In genomic region chr6:45545416-45545815, GRCh38 we compare ENCODE assay signal across 37 cellular contexts.
"Had no signal": no experiment of that assay in that cellular context is flagged by ENCODE, and none has a peak within 500 bp of the region (broad histone marks: within the 10 kb centered on the region; RNA-seq: fewer than 3 reads in every experiment).

No MANE protein-coding gene starts in this region.

- H3K4me1 ChIP-seq: adrenal gland, ascending aorta, body of pancreas, breast epithelium had no signal

- H3K9me3 ChIP-seq: adrenal gland, ascending aorta, body of pancreas, breast epithelium had no signal

- H3K4me1 Mint-ChIP-seq: activated naive CD4-positive, alpha-beta T cell treated with anti-CD3 and anti-CD28 coated beads, Interleukin-2, amount 10 ng/mL, durations not matched to agents 7 days and 5 days; activated naive CD4-positive, alpha-beta T cell treated with anti-CD3 and anti-CD28 coated beads, Interleukin-2, amount 50 U/mL, for 24 hours; activated naive CD8-positive, alpha-beta T cell treated with anti-CD3 and anti-CD28 coated beads, Interleukin-2, amount 10 ng/mL, durations not matched to agents 7 days and 5 days; central memory CD8-positive, alpha-beta T cell had no signal

- DNase-seq: activated effector memory CD4-positive, alpha-beta T cell treated with anti-CD3 and anti-CD28 coated beads, Interleukin-2, amount 50 U/mL, for 16 hours; activated effector memory CD4-positive, alpha-beta T cell treated with Interleukin-2 at 50 U/mL for 16 hours; activated gamma-delta T cell; activated gamma-delta T cell treated with Interleukin-2 at 50 U/mL for 16 hours; activated naive CD4-positive, alpha-beta T cell; activated naive CD4-positive, alpha-beta T cell treated with anti-CD3 and anti-CD28 coated beads for 36 hours; activated naive CD4-positive, alpha-beta T cell treated with anti-CD3 and anti-CD28 coated beads, Interleukin-2, amount 10 ng/mL, durations not matched to agents 7 days and 5 days; activated naive CD4-positive, alpha-beta T cell treated with anti-CD3 and anti-CD28 coated beads, Interleukin-2, amount 50 U/mL, for 16 hours; activated naive CD4-positive, alpha-beta T cell treated with Interleukin-2 at 50 U/mL for 16 hours; activated naive CD8-positive, alpha-beta T cell treated with anti-CD3 and anti-CD28 coated beads for 36 hours; activated naive CD8-positive, alpha-beta T cell treated with anti-CD3 and anti-CD28 coated beads, Interleukin-2, amount 10 ng/mL, durations not matched to agents 7 days and 5 days; activated naive CD8-positive, alpha-beta T cell treated with anti-CD3 and anti-CD28 coated beads, Interleukin-2, amount 50 U/mL, for 24 hours; activated T-cell treated with anti-CD3 and anti-CD28 coated beads, Interleukin-2, amount 50 U/mL, for 1 hour; activated T-cell treated with anti-CD3 and anti-CD28 coated beads, Interleukin-2, amount 50 U/mL, for 24 hours; activated T-cell treated with anti-CD3 and anti-CD28 coated beads, Interleukin-2, amount 50 U/mL, for 4 hours; activated T-cell treated with anti-CD3 and anti-CD28 coated beads, Interleukin-2, amount 50 U/mL, for 48 hours; activated T-cell treated with anti-CD3 and anti-CD28 coated beads, Interleukin-2, amount 50 U/mL, for 72 hours; adrenal gland; amniotic stem cell; amygdala; anterior cingulate cortex; aorta; body of pancreas; brain microvascular endothelial cell; caudate nucleus; central memory CD4-positive, alpha-beta T cell; cerebellar nuclear complex had no signal

- H3K27ac ChIP-seq: adrenal gland, ascending aorta, body of pancreas, brain microvascular endothelial cell, breast epithelium, cardiac muscle cell had no signal

- H3K27ac Mint-ChIP-seq: activated naive CD4-positive, alpha-beta T cell treated with anti-CD3 and anti-CD28 coated beads, Interleukin-2, amount 10 ng/mL, durations not matched to agents 7 days and 5 days; activated naive CD4-positive, alpha-beta T cell treated with anti-CD3 and anti-CD28 coated beads, Interleukin-2, amount 50 U/mL, for 24 hours; activated naive CD4-positive, alpha-beta T cell treated with anti-CD3 and anti-CD28 coated beads, Interleukin-2, amount 50 U/mL, for 72 hours; activated naive CD8-positive, alpha-beta T cell treated with anti-CD3 and anti-CD28 coated beads for 36 hours; activated naive CD8-positive, alpha-beta T cell treated with anti-CD3 and anti-CD28 coated beads, Interleukin-2, amount 10 ng/mL, durations not matched to agents 7 days and 5 days; activated naive CD8-positive, alpha-beta T cell treated with anti-CD3 and anti-CD28 coated beads, Interleukin-2, amount 50 U/mL, for 24 hours; activated T-cell treated with anti-CD3 and anti-CD28 coated beads, Interleukin-2, amount 50 U/mL, for 72 hours; activated T-helper 1 cell treated with anti-CD3 and anti-CD28 coated beads, Interleukin-12 subunit alpha, Interleukin-12 subunit beta, Interleukin-2, Interleukin-4 antibody, amounts not matched to agents 30 ng/mL and 10 ng/mL and 1 ng/mL, durations not matched to agents 14 hours and 24 hours and 36 hours; brain had no signal

- H3K4me3 Mint-ChIP-seq: activated naive CD4-positive, alpha-beta T cell treated with anti-CD3 and anti-CD28 coated beads for 36 hours; activated naive CD4-positive, alpha-beta T cell treated with anti-CD3 and anti-CD28 coated beads, Interleukin-2, amount 10 ng/mL, durations not matched to agents 7 days and 5 days; activated naive CD4-positive, alpha-beta T cell treated with anti-CD3 and anti-CD28 coated beads, Interleukin-2, amount 50 U/mL, for 24 hours; activated naive CD8-positive, alpha-beta T cell; activated naive CD8-positive, alpha-beta T cell treated with anti-CD3 and anti-CD28 coated beads for 36 hours; activated naive CD8-positive, alpha-beta T cell treated with anti-CD3 and anti-CD28 coated beads, Interleukin-2, amount 10 ng/mL, durations not matched to agents 7 days and 5 days; activated naive CD8-positive, alpha-beta T cell treated with anti-CD3 and anti-CD28 coated beads, Interleukin-2, amount 50 U/mL, for 24 hours; activated T-cell treated with anti-CD3 and anti-CD28 coated beads, Interleukin-2, amount 50 U/mL, for 24 hours; activated T-cell treated with anti-CD3 and anti-CD28 coated beads, Interleukin-2, amount 50 U/mL, for 4 hours; activated T-cell treated with anti-CD3 and anti-CD28 coated beads, Interleukin-2, amount 50 U/mL, for 72 hours; activated T-helper 1 cell treated with anti-CD3 and anti-CD28 coated beads, Interleukin-12 subunit alpha, Interleukin-12 subunit beta, Interleukin-2, Interleukin-4 antibody, amounts not matched to agents 30 ng/mL and 10 ng/mL and 1 ng/mL, durations not matched to agents 14 hours and 24 hours and 36 hours; activated T-helper 17 cell treated with anti-CD3 and anti-CD28 coated beads, Interleukin-2, amount 50 U/mL, for 72 hours; brain; central memory CD8-positive, alpha-beta T cell had no signal

- H3K27me3 Mint-ChIP-seq: activated naive CD4-positive, alpha-beta T cell treated with anti-CD3 and anti-CD28 coated beads, Interleukin-2, amount 10 ng/mL, durations not matched to agents 7 days and 5 days; activated naive CD4-positive, alpha-beta T cell treated with anti-CD3 and anti-CD28 coated beads, Interleukin-2, amount 50 U/mL, for 24 hours; activated naive CD8-positive, alpha-beta T cell; activated naive CD8-positive, alpha-beta T cell treated with anti-CD3 and anti-CD28 coated beads for 36 hours; activated naive CD8-positive, alpha-beta T cell treated with anti-CD3 and anti-CD28 coated beads, Interleukin-2, amount 10 ng/mL, durations not matched to agents 7 days and 5 days; activated naive CD8-positive, alpha-beta T cell treated with anti-CD3 and anti-CD28 coated beads, Interleukin-2, amount 50 U/mL, for 24 hours; activated T-cell treated with anti-CD3 and anti-CD28 coated beads, Interleukin-2, amount 50 U/mL, for 24 hours; activated T-helper 17 cell treated with anti-CD3 and anti-CD28 coated beads, Interleukin-2, amount 50 U/mL, for 72 hours; central memory CD8-positive, alpha-beta T cell had no signal

- H3K4me3 ChIP-seq: adrenal gland, ascending aorta, body of pancreas, breast epithelium, cardiac muscle cell had no signal

- H3K36me3 Mint-ChIP-seq: activated naive CD8-positive, alpha-beta T cell treated with anti-CD3 and anti-CD28 coated beads, Interleukin-2, amount 10 ng/mL, durations not matched to agents 7 days and 5 days; brain had no signal

- H3K36me3 ChIP-seq: adrenal gland, ascending aorta, breast epithelium, cardiac muscle cell had no signal

- H3K27me3 ChIP-seq: adrenal gland, ascending aorta, body of pancreas, brain microvascular endothelial cell, breast epithelium, cardiac muscle cell had no signal

- H3K9me3 Mint-ChIP-seq: activated naive CD4-positive, alpha-beta T cell treated with anti-CD3 and anti-CD28 coated beads for 36 hours; activated naive CD4-positive, alpha-beta T cell treated with anti-CD3 and anti-CD28 coated beads, Interleukin-2, amount 10 ng/mL, durations not matched to agents 7 days and 5 days; activated naive CD4-positive, alpha-beta T cell treated with anti-CD3 and anti-CD28 coated beads, Interleukin-2, amount 50 U/mL, for 72 hours; activated naive CD8-positive, alpha-beta T cell treated with anti-CD3 and anti-CD28 coated beads for 36 hours; activated naive CD8-positive, alpha-beta T cell treated with anti-CD3 and anti-CD28 coated beads, Interleukin-2, amount 10 ng/mL, durations not matched to agents 7 days and 5 days; activated naive CD8-positive, alpha-beta T cell treated with anti-CD3 and anti-CD28 coated beads, Interleukin-2, amount 50 U/mL, for 24 hours; activated T-cell treated with anti-CD3 and anti-CD28 coated beads, Interleukin-2, amount 50 U/mL, for 24 hours; activated T-cell treated with anti-CD3 and anti-CD28 coated beads, Interleukin-2, amount 50 U/mL, for 4 hours; activated T-cell treated with anti-CD3 and anti-CD28 coated beads, Interleukin-2, amount 50 U/mL, for 72 hours; activated T-helper 1 cell treated with anti-CD3 and anti-CD28 coated beads, Interleukin-12 subunit alpha, Interleukin-12 subunit beta, Interleukin-2, Interleukin-4 antibody, amounts not matched to agents 30 ng/mL and 10 ng/mL and 1 ng/mL, durations not matched to agents 14 hours and 24 hours and 36 hours; activated T-helper 17 cell treated with anti-CD3 and anti-CD28 coated beads, Interleukin-2, amount 50 U/mL, for 72 hours; brain; central memory CD8-positive, alpha-beta T cell had no signal
